25 cellular contexts compared by ENCODE assay signal in genomic region chr12:114306646-114307045, GRCh38.
DNase-seq lines count a peak whose midpoint lies in the region; ATAC-seq and TF ChIP-seq lines count a peak whose summit lies in the region.
"Had no signal": no experiment of that assay in that cellular context is flagged by ENCODE, and none has a peak within 500 bp of the region (broad histone marks: within the 10 kb centered on the region; RNA-seq: fewer than 3 reads in every experiment).

No MANE protein-coding gene starts in this region.

- H3K9me3 Mint-ChIP-seq in T-helper 2 cell treated with Interferon-gamma antibody and Interleukin-4, amounts not matched to agents 5 μg/mL and 100 μg/mL, for 36 hours = no peaks in the 10 kb centered on the region
- H3K9me3 Mint-ChIP-seq: activated naive CD8-positive, alpha-beta T cell treated with anti-CD3 and anti-CD28 coated beads, Interleukin-2, amount 50 U/mL, for 24 hours had no signal

- no peaks in the 10 kb centered on the region for H3K27me3 Mint-ChIP-seq in T-helper 2 cell treated with Interferon-gamma antibody and Interleukin-4, amounts not matched to agents 5 μg/mL and 100 μg/mL, for 36 hours (ENCODE audit: low read depth)
- H3K27me3 Mint-ChIP-seq: activated CD4-positive, alpha-beta memory T cell treated with anti-CD3 and anti-CD28 coated beads, Interleukin-2, amount 10 ng/mL, durations not matched to agents 7 days and 5 days; memory B cell had no signal

- no peak overlapping the region for H3K4me3 Mint-ChIP-seq in T-helper 2 cell treated with Interferon-gamma antibody and Interleukin-4, amounts not matched to agents 5 μg/mL and 100 μg/mL, for 36 hours
- H3K4me3 Mint-ChIP-seq: activated CD4-positive, alpha-beta memory T cell treated with anti-CD3 and anti-CD28 coated beads, Interleukin-2, amount 10 ng/mL, durations not matched to agents 7 days and 5 days; activated naive CD8-positive, alpha-beta T cell treated with anti-CD3 and anti-CD28 coated beads, Interleukin-2, amount 50 U/mL, for 24 hours; CD14-positive monocyte; memory B cell; stimulated activated memory B cell treated with anti-CD40 and anti-IgM and Interleukin-4, amounts not matched to agents 10 μg/mL and 1 μg/mL and 100 μg/mL, for 72 hours had no signal

- POLR2A ChIA-PET in AG04449 (lab: Yijun Ruan, JAX) = interaction anchor here (1.1 kb wide), 1 partner anchor 9 kb away, joined by 3 read pairs; no protein-coding TSS in a partner anchor

- H3K4me1 Mint-ChIP-seq in T-helper 2 cell treated with Interferon-gamma antibody and Interleukin-4, amounts not matched to agents 5 μg/mL and 100 μg/mL, for 36 hours (ENCODE audit: low read depth) = no peaks in the 10 kb centered on the region
- H3K4me1 Mint-ChIP-seq: activated CD4-positive, alpha-beta memory T cell treated with anti-CD3 and anti-CD28 coated beads, Interleukin-2, amount 10 ng/mL, durations not matched to agents 7 days and 5 days; activated naive CD8-positive, alpha-beta T cell treated with anti-CD3 and anti-CD28 coated beads, Interleukin-2, amount 50 U/mL, for 24 hours; CD14-positive monocyte; memory B cell; stimulated activated memory B cell treated with anti-CD40 and anti-IgM and Interleukin-4, amounts not matched to agents 10 μg/mL and 1 μg/mL and 100 μg/mL, for 72 hours had no signal

- DNase-seq in AG04449 (ENCODE audit: low read depth, low spot score) (peak; percentile 31), GM04504 (ENCODE audit: low read depth) (peak; percentile 63), fibroblast of villous mesenchyme (ENCODE audit: low read depth) (peak; percentile 2), NAMALWA (ENCODE audit: low spot score) (no peak), amygdala (lab: John Stamatoyannopoulos, UW) (no peak)
- DNase-seq in T-helper 2 cell treated with Interferon-gamma antibody and Interleukin-4, amounts not matched to agents 5 μg/mL and 100 μg/mL, for 36 hours (ENCODE audit: low spot score) = no peak
- no peak for DNase-seq in effector CD8-positive, alpha-beta T cell (lab: John Stamatoyannopoulos, UW)
- DNase-seq: 8988T; activated CD4-positive, alpha-beta memory T cell treated with anti-CD3 and anti-CD28 coated beads, Interleukin-2, amount 10 ng/mL, durations not matched to agents 7 days and 5 days; activated CD4-positive, CD25-positive, alpha-beta regulatory T cell; activated gamma-delta T cell; activated naive CD8-positive, alpha-beta T cell treated with anti-CD3 and anti-CD28 coated beads, Interleukin-2, amount 50 U/mL, for 24 hours; activated T-cell treated with anti-CD3 and anti-CD28 coated beads for 4 hours; caudate nucleus; left cardiac atrium; MM.1S; NCI-H1436; NCI-H510A treated with DMSO at 0.1 percent for 48 hours; RPMI8226; small intestine had no signal

- peak; percentile 92 for ATAC-seq in SK-N-SH treated with all-trans-retinoic acid at 6 μM for 48 hours
- ATAC-seq: activated naive CD8-positive, alpha-beta T cell treated with anti-CD3 and anti-CD28 coated beads, Interleukin-2, amount 50 U/mL, for 24 hours; left cardiac atrium; stimulated activated memory B cell treated with anti-CD40 and anti-IgM and Interleukin-4, amounts not matched to agents 10 μg/mL and 1 μg/mL and 100 μg/mL, for 72 hours had no signal

- TF ChIP-seq CTCF in AG04449 (IDR thresholded peaks at IDR 0.05; ENCODE audit: insufficient read depth, low read length, missing control alignments) (no peak), fibroblast of villous mesenchyme (IDR thresholded peaks at IDR 0.05; ENCODE audit: insufficient read depth, low read depth, low read length) (no peak)

- no peak overlapping the region for H3K27ac Mint-ChIP-seq in T-helper 2 cell treated with Interferon-gamma antibody and Interleukin-4, amounts not matched to agents 5 μg/mL and 100 μg/mL, for 36 hours
- H3K27ac Mint-ChIP-seq: activated CD4-positive, alpha-beta memory T cell treated with anti-CD3 and anti-CD28 coated beads, Interleukin-2, amount 10 ng/mL, durations not matched to agents 7 days and 5 days; activated naive CD8-positive, alpha-beta T cell treated with anti-CD3 and anti-CD28 coated beads, Interleukin-2, amount 50 U/mL, for 24 hours; CD14-positive monocyte; memory B cell; stimulated activated memory B cell treated with anti-CD40 and anti-IgM and Interleukin-4, amounts not matched to agents 10 μg/mL and 1 μg/mL and 100 μg/mL, for 72 hours had no signal

- H3K36me3 Mint-ChIP-seq in T-helper 2 cell treated with Interferon-gamma antibody and Interleukin-4, amounts not matched to agents 5 μg/mL and 100 μg/mL, for 36 hours (ENCODE audit: low read depth) = no peaks in the 10 kb centered on the region
- H3K36me3 Mint-ChIP-seq: CD14-positive monocyte; memory B cell; stimulated activated memory B cell treated with anti-CD40 and anti-IgM and Interleukin-4, amounts not matched to agents 10 μg/mL and 1 μg/mL and 100 μg/mL, for 72 hours had no signal

- CTCF ChIA-PET in AG04449 (lab: Yijun Ruan, JAX) = no interaction called here

- H3K4me3 ChIP-seq in AG04449 (ENCODE audit: low read depth, low read length) (no peak overlapping the region), fibroblast of villous mesenchyme (ENCODE audit: low read depth, low read length) (no peak overlapping the region)
- H3K4me3 ChIP-seq: thoracic aorta had no signal

TF ChIP-seq in SK-N-SH treated with all-trans-retinoic acid at 6 μM for 48 hours, 23 proteins besides CTCF, POLR2A, EP300 and RAD21:
- peak; percentile 73; the same call in 1 of the 2 replicates for TF ChIP-seq ZC3H10 (CRISPR knock-in tag; IDR thresholded peaks at IDR 0.05)
- TF ChIP-seq TCF4 (CRISPR knock-in tag; IDR thresholded peaks at IDR 0.05; ENCODE audit: borderline replicate concordance) = no peak
- peak; percentile 70; the same call in 1 of the 2 replicates for TF ChIP-seq TOX (CRISPR knock-in tag; IDR thresholded peaks at IDR 0.05; ENCODE audit: borderline replicate concordance)

Comparison
In these comparisons a context has a peak if more than half of its experiments do, and no peak if none do; other contexts are left out.
1. DNase-seq: peak in AG04449 (single experiment), GM04504 (single experiment) and fibroblast of villous mesenchyme (single experiment); none in T-helper 2 cell treated with Interferon-gamma antibody and Interleukin-4, amounts not matched to agents 5 μg/mL and 100 μg/mL, for 36 hours (single experiment), NAMALWA (single experiment), effector CD8-positive, alpha-beta T cell (single experiment) and amygdala (0 of 56).